19 cellular contexts compared by ENCODE assay signal in genomic region chr5:88254320-88254719, GRCh38.
"Had no signal": no experiment of that assay in that cellular context is flagged by ENCODE, and none has a peak within 500 bp of the region (broad histone marks: within the 10 kb centered on the region; RNA-seq: fewer than 3 reads in every experiment).

No MANE protein-coding gene starts in this region.

- H3K27ac ChIP-seq: foreskin keratinocyte, left ventricle myocardium inferior, lower lobe of right lung, neural progenitor cell, pancreas, thoracic aorta, transverse colon had no signal

- H3K27me3 ChIP-seq: foreskin keratinocyte, neural progenitor cell, pancreas, transverse colon had no signal

- H3K36me3 ChIP-seq: left ventricle myocardium inferior, lower lobe of right lung, neural progenitor cell, pancreas, thoracic aorta, transverse colon had no signal

- DNase-seq: dermis blood vessel endothelial cell; erythroblast; foreskin keratinocyte; immature natural killer cell; kidney; left cardiac atrium; left ventricle myocardium inferior; lower lobe of right lung; nucleus accumbens; pancreas; right cardiac atrium; stimulated activated CD4-positive, alpha-beta T cell treated with anti-CD3 and anti-CD28 coated beads, Interleukin-2, amount 100 ng/mL, for 48 hours; stimulated activated naive CD8-positive, alpha-beta T cell treated with anti-CD3 and anti-CD28 coated beads, Interleukin-15, amount 100 ng/mL, for 72 hours; transverse colon had no signal

- FAIRE-seq: colon, kidney, pancreas had no signal

- H3K9me3 ChIP-seq: left ventricle myocardium inferior, lower lobe of right lung, pancreas, thoracic aorta, transverse colon had no signal

- H3K4me3 ChIP-seq: left ventricle myocardium inferior, lower lobe of right lung, neural progenitor cell, pancreas, smooth muscle cell, thoracic aorta, transverse colon had no signal

- H3K4me1 ChIP-seq: foreskin keratinocyte, lower lobe of right lung had no signal

- ATAC-seq: foreskin keratinocyte; left cardiac atrium; lower lobe of right lung; natural killer cell treated with Interleukin-12 subunit alpha and Interleukin-12 subunit beta and Interleukin-15 and Interleukin-18, amount 100 ng/mL, for 72 hours; pancreas; right cardiac atrium; stimulated activated naive CD8-positive, alpha-beta T cell treated with anti-CD3 and anti-CD28 coated beads, Interleukin-15, amount 100 ng/mL, for 72 hours had no signal

- H3K4me2 ChIP-seq: neural progenitor cell, smooth muscle cell had no signal

- H2AFZ ChIP-seq: neural progenitor cell had no signal

- H3K9ac ChIP-seq: neural progenitor cell had no signal
